Comparison of ENCODE assay signal across 2 cellular contexts in genomic region chrX:154020500-154021115, GRCh38.
TF ChIP-seq lines count a peak whose summit lies in the region.

No MANE protein-coding gene starts in this region.

TF ChIP-seq in K562, 482 proteins besides CTCF, POLR2A, EP300 and RAD21:
- TF ChIP-seq TFAP4 (CRISPR knock-in tag; IDR thresholded peaks at IDR 0.05; ENCODE audit: borderline replicate concordance) (0 out of 2 replicates have a peak, but pooled peaks have one; percentile 2), HDAC2 (IDR thresholded peaks at IDR 0.05) (no peak), MBD2 (IDR thresholded peaks at IDR 0.05; ENCODE audit: borderline replicate concordance, low read depth) (no peak), MCM2 (IDR thresholded peaks at IDR 0.05; ENCODE audit: low read depth) (no peak), ZBTB5 (IDR thresholded peaks at IDR 0.05) (no peak), SPI1 (IDR thresholded peaks at IDR 0.05; ENCODE audit: borderline replicate concordance, low read depth, low read length) (peak; percentile 62; the same call in 1 of the 2 replicates), CBFB (CRISPR knock-in tag; IDR thresholded peaks at IDR 0.05) (0 out of 2 replicates have a peak, but pooled peaks have one; percentile 4), ZNF197 (CRISPR knock-in tag; IDR thresholded peaks at IDR 0.05; ENCODE audit: low read depth) (no peak), FOXJ3 (CRISPR knock-in tag; IDR thresholded peaks at IDR 0.05) (no peak), UBTF (IDR thresholded peaks at IDR 0.05; ENCODE audit: borderline replicate concordance in 1 of 2, low read depth in 2 of 2, low read length in 2 of 2) (0 out of 4 replicates have a peak, but pooled peaks of 1 of the 2 experiments have one; percentile 25)
TF ChIP-seq in K562: peak in this region for 4.

TF ChIP-seq in HEK293T, 16 proteins besides CTCF, POLR2A, EP300 and RAD21 (continued from another document):
- TF ChIP-seq TARDBP (IDR thresholded peaks at IDR 0.05) (no peak), ARNT (IDR thresholded peaks at IDR 0.05) (no peak), L3MBTL2 (conservative IDR thresholded peaks at IDR 0.05) (no peak), CTBP1 (IDR thresholded peaks at IDR 0.05; ENCODE audit: borderline replicate concordance) (no peak), BHLHE40 (IDR thresholded peaks at IDR 0.05; ENCODE audit: borderline replicate concordance) (no peak), LEF1 (IDR thresholded peaks at IDR 0.05; ENCODE audit: borderline replicate concordance) (no peak), FOXA1 (IDR thresholded peaks at IDR 0.05) (no peak), PKNOX1 (IDR thresholded peaks at IDR 0.05) (no peak), FOXM1 (IDR thresholded peaks at IDR 0.05; ENCODE audit: borderline replicate concordance) (no peak), HDGF (IDR thresholded peaks at IDR 0.05; ENCODE audit: borderline replicate concordance) (no peak), SP1 (IDR thresholded peaks at IDR 0.05) (no peak), SUZ12 (IDR thresholded peaks at IDR 0.05) (no peak), NFRKB (IDR thresholded peaks at IDR 0.05) (no peak), FOXK2 (IDR thresholded peaks at IDR 0.05) (no peak), ELF4 (IDR thresholded peaks at IDR 0.05) (no peak)
